1 cellular context compared by ENCODE assay signal in the genomic region with DNA sequence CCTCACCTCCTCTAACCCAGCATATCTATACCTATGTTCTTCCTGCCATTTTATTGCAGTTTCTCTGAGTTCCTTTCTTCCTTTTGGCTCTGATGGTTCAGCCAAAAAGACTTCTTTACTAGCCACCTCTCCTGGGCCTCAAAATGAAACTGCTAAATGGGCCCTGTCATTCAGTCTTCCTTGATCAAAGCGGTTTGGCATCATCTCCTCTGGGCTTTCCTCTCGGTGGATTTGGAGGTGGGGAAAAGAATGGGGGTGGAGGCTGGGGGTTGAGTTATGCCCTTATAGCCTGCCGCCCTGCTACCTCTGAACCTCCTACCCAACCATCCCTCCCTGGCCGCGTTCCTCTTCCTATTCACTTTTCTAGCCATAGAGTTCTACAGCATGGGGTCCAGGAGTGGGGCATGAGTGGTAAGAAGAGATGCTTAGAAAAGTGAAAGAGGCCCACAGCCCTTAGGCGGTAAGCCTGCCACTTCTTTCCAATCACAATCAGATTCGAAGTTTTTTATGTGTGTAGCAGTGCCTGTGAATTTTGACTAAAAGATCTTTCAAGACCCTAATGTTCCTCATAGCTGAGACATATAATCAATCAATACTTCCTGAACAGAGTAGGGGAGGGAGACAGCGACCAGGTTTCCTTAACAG.
TF ChIP-seq lines count a peak whose summit lies in the region.

No MANE protein-coding gene starts in this region.

TF ChIP-seq in HepG2, 621 proteins besides CTCF, POLR2A, EP300 and RAD21 (continues in another document):
- TF ChIP-seq RFX5 (IDR thresholded peaks at IDR 0.05; ENCODE audit: low read depth, low read length) (0 out of 2 replicates have a peak, but pooled peaks have one; percentile 6), PITX1 (CRISPR knock-in tag; IDR thresholded peaks at IDR 0.05) (0 out of 2 replicates have a peak, but pooled peaks have one; percentile 9), SMAD1 (CRISPR knock-in tag; IDR thresholded peaks at IDR 0.05; ENCODE audit: borderline replicate concordance, low read depth) (0 out of 2 replicates have a peak, but pooled peaks have one; percentile 7), ZNF772 (CRISPR knock-in tag; IDR thresholded peaks at IDR 0.05) (no peak), HDAC6 (IDR thresholded peaks at IDR 0.05; ENCODE audit: low read depth, low read length) (0 out of 2 replicates have a peak, but pooled peaks have one; percentile 79), SSRP1 (CRISPR knock-in tag; IDR thresholded peaks at IDR 0.05) (peak; percentile 99), FOXM1 (CRISPR knock-in tag; IDR thresholded peaks at IDR 0.05) (no peak), XBP1 (CRISPR knock-in tag; IDR thresholded peaks at IDR 0.05) (no peak), U2AF2 (IDR thresholded peaks at IDR 0.05; ENCODE audit: low read depth, low read length) (no peak), KMT2A (CRISPR knock-in tag; IDR thresholded peaks at IDR 0.05) (no peak), PAF1 (CRISPR knock-in tag; IDR thresholded peaks at IDR 0.05) (no peak), POLR2G (IDR thresholded peaks at IDR 0.05; ENCODE audit: low read depth, low read length) (peak; percentile 21; the same call in 1 of the 2 replicates), SAFB2 (CRISPR knock-in tag; IDR thresholded peaks at IDR 0.05; ENCODE audit: borderline replicate concordance, low read depth) (no peak), ZNF124 (CRISPR knock-in tag; IDR thresholded peaks at IDR 0.05) (0 out of 2 replicates have a peak, but pooled peaks have one; percentile 11), SMAD9 (CRISPR knock-in tag; IDR thresholded peaks at IDR 0.05) (0 out of 2 replicates have a peak, but pooled peaks have one; percentile 42), KLF13 (CRISPR knock-in tag; IDR thresholded peaks at IDR 0.05) (0 out of 2 replicates have a peak, but pooled peaks have one; percentile 17), RELA (CRISPR knock-in tag; IDR thresholded peaks at IDR 0.05) (no peak), POLR2AphosphoS2 (IDR thresholded peaks at IDR 0.05; ENCODE audit: low read depth, low read length) (peak; percentile 34), MEF2D (CRISPR knock-in tag; IDR thresholded peaks at IDR 0.05) (peak; percentile 60; the same call in 1 of the 2 replicates), MTA3 (CRISPR knock-in tag; IDR thresholded peaks at IDR 0.05) (no peak), HIVEP1 (CRISPR knock-in tag; IDR thresholded peaks at IDR 0.05) (no peak), RBM22 (optimal IDR thresholded peaks at IDR 0.05; ENCODE audit: low read length) (peak; percentile 77), ZNF337 (CRISPR knock-in tag; IDR thresholded peaks at IDR 0.05; ENCODE audit: borderline replicate concordance, low read depth) (peak; percentile 20; the same call in 1 of the 2 replicates)
- TF ChIP-seq, protein P1, sequence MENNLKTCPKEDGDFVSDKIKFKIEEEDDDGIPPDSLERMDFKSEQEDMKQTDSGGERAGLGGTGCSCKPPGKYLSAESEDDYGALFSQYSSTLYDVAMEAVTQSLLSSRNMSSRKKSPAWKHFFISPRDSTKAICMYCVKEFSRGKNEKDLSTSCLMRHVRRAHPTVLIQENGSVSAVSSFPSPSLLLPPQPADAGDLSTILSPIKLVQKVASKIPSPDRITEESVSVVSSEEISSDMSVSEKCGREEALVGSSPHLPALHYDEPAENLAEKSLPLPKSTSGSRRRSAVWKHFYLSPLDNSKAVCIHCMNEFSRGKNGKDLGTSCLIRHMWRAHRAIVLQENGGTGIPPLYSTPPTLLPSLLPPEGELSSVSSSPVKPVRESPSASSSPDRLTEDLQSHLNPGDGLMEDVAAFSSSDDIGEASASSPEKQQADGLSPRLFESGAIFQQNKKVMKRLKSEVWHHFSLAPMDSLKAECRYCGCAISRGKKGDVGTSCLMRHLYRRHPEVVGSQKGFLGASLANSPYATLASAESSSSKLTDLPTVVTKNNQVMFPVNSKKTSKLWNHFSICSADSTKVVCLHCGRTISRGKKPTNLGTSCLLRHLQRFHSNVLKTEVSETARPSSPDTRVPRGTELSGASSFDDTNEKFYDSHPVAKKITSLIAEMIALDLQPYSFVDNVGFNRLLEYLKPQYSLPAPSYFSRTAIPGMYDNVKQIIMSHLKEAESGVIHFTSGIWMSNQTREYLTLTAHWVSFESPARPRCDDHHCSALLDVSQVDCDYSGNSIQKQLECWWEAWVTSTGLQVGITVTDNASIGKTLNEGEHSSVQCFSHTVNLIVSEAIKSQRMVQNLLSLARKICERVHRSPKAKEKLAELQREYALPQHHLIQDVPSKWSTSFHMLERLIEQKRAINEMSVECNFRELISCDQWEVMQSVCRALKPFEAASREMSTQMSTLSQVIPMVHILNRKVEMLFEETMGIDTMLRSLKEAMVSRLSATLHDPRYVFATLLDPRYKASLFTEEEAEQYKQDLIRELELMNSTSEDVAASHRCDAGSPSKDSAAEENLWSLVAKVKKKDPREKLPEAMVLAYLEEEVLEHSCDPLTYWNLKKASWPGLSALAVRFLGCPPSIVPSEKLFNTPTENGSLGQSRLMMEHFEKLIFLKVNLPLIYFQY (CRISPR knock-in tag; IDR thresholded peaks at IDR 0.05; ENCODE audit: borderline replicate concordance), result peak; percentile 12; the same call in 1 of the 2 replicates
- TF ChIP-seq, protein P2, sequence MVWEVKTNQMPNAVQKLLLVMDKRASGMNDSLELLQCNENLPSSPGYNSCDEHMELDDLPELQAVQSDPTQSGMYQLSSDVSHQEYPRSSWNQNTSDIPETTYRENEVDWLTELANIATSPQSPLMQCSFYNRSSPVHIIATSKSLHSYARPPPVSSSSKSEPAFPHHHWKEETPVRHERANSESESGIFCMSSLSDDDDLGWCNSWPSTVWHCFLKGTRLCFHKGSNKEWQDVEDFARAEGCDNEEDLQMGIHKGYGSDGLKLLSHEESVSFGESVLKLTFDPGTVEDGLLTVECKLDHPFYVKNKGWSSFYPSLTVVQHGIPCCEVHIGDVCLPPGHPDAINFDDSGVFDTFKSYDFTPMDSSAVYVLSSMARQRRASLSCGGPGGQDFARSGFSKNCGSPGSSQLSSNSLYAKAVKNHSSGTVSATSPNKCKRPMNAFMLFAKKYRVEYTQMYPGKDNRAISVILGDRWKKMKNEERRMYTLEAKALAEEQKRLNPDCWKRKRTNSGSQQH (CRISPR knock-in tag; IDR thresholded peaks at IDR 0.05; ENCODE audit: low read depth), result peak; percentile 66; the same call in 1 of the 2 replicates
- TF ChIP-seq, protein P3, sequence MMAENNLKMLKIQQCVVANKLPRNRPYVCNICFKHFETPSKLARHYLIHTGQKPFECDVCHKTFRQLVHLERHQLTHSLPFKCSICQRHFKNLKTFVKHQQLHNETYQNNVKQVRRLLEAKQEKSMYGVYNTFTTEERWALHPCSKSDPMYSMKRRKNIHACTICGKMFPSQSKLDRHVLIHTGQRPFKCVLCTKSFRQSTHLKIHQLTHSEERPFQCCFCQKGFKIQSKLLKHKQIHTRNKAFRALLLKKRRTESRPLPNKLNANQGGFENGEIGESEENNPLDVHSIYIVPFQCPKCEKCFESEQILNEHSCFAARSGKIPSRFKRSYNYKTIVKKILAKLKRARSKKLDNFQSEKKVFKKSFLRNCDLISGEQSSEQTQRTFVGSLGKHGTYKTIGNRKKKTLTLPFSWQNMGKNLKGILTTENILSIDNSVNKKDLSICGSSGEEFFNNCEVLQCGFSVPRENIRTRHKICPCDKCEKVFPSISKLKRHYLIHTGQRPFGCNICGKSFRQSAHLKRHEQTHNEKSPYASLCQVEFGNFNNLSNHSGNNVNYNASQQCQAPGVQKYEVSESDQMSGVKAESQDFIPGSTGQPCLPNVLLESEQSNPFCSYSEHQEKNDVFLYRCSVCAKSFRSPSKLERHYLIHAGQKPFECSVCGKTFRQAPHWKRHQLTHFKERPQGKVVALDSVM (CRISPR knock-in tag; IDR thresholded peaks at IDR 0.05), result no peak
- TF ChIP-seq, protein P4, sequence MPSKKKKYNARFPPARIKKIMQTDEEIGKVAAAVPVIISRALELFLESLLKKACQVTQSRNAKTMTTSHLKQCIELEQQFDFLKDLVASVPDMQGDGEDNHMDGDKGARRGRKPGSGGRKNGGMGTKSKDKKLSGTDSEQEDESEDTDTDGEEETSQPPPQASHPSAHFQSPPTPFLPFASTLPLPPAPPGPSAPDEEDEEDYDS (CRISPR knock-in tag; IDR thresholded peaks at IDR 0.05), result 0 out of 2 replicates have a peak, but pooled peaks have one; percentile 29
- TF ChIP-seq, protein P5, sequence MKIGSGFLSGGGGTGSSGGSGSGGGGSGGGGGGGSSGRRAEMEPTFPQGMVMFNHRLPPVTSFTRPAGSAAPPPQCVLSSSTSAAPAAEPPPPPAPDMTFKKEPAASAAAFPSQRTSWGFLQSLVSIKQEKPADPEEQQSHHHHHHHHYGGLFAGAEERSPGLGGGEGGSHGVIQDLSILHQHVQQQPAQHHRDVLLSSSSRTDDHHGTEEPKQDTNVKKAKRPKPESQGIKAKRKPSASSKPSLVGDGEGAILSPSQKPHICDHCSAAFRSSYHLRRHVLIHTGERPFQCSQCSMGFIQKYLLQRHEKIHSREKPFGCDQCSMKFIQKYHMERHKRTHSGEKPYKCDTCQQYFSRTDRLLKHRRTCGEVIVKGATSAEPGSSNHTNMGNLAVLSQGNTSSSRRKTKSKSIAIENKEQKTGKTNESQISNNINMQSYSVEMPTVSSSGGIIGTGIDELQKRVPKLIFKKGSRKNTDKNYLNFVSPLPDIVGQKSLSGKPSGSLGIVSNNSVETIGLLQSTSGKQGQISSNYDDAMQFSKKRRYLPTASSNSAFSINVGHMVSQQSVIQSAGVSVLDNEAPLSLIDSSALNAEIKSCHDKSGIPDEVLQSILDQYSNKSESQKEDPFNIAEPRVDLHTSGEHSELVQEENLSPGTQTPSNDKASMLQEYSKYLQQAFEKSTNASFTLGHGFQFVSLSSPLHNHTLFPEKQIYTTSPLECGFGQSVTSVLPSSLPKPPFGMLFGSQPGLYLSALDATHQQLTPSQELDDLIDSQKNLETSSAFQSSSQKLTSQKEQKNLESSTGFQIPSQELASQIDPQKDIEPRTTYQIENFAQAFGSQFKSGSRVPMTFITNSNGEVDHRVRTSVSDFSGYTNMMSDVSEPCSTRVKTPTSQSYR (CRISPR knock-in tag; IDR thresholded peaks at IDR 0.05; ENCODE audit: borderline replicate concordance), result peak; percentile 29; the same call in 1 of the 2 replicates
- TF ChIP-seq, protein P6, sequence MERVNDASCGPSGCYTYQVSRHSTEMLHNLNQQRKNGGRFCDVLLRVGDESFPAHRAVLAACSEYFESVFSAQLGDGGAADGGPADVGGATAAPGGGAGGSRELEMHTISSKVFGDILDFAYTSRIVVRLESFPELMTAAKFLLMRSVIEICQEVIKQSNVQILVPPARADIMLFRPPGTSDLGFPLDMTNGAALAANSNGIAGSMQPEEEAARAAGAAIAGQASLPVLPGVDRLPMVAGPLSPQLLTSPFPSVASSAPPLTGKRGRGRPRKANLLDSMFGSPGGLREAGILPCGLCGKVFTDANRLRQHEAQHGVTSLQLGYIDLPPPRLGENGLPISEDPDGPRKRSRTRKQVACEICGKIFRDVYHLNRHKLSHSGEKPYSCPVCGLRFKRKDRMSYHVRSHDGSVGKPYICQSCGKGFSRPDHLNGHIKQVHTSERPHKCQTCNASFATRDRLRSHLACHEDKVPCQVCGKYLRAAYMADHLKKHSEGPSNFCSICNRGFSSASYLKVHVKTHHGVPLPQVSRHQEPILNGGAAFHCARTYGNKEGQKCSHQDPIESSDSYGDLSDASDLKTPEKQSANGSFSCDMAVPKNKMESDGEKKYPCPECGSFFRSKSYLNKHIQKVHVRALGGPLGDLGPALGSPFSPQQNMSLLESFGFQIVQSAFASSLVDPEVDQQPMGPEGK (CRISPR knock-in tag; IDR thresholded peaks at IDR 0.05), result peak; percentile 8; the same call in 1 of the 2 replicates
- TF ChIP-seq, protein P7, sequence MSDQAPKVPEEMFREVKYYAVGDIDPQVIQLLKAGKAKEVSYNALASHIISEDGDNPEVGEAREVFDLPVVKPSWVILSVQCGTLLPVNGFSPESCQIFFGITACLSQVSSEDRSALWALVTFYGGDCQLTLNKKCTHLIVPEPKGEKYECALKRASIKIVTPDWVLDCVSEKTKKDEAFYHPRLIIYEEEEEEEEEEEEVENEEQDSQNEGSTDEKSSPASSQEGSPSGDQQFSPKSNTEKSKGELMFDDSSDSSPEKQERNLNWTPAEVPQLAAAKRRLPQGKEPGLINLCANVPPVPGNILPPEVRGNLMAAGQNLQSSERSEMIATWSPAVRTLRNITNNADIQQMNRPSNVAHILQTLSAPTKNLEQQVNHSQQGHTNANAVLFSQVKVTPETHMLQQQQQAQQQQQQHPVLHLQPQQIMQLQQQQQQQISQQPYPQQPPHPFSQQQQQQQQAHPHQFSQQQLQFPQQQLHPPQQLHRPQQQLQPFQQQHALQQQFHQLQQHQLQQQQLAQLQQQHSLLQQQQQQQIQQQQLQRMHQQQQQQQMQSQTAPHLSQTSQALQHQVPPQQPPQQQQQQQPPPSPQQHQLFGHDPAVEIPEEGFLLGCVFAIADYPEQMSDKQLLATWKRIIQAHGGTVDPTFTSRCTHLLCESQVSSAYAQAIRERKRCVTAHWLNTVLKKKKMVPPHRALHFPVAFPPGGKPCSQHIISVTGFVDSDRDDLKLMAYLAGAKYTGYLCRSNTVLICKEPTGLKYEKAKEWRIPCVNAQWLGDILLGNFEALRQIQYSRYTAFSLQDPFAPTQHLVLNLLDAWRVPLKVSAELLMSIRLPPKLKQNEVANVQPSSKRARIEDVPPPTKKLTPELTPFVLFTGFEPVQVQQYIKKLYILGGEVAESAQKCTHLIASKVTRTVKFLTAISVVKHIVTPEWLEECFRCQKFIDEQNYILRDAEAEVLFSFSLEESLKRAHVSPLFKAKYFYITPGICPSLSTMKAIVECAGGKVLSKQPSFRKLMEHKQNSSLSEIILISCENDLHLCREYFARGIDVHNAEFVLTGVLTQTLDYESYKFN (CRISPR knock-in tag; conservative IDR thresholded peaks at IDR 0.05), result no peak; the same call in 1 of the 2 replicates
- TF ChIP-seq, protein P8, sequence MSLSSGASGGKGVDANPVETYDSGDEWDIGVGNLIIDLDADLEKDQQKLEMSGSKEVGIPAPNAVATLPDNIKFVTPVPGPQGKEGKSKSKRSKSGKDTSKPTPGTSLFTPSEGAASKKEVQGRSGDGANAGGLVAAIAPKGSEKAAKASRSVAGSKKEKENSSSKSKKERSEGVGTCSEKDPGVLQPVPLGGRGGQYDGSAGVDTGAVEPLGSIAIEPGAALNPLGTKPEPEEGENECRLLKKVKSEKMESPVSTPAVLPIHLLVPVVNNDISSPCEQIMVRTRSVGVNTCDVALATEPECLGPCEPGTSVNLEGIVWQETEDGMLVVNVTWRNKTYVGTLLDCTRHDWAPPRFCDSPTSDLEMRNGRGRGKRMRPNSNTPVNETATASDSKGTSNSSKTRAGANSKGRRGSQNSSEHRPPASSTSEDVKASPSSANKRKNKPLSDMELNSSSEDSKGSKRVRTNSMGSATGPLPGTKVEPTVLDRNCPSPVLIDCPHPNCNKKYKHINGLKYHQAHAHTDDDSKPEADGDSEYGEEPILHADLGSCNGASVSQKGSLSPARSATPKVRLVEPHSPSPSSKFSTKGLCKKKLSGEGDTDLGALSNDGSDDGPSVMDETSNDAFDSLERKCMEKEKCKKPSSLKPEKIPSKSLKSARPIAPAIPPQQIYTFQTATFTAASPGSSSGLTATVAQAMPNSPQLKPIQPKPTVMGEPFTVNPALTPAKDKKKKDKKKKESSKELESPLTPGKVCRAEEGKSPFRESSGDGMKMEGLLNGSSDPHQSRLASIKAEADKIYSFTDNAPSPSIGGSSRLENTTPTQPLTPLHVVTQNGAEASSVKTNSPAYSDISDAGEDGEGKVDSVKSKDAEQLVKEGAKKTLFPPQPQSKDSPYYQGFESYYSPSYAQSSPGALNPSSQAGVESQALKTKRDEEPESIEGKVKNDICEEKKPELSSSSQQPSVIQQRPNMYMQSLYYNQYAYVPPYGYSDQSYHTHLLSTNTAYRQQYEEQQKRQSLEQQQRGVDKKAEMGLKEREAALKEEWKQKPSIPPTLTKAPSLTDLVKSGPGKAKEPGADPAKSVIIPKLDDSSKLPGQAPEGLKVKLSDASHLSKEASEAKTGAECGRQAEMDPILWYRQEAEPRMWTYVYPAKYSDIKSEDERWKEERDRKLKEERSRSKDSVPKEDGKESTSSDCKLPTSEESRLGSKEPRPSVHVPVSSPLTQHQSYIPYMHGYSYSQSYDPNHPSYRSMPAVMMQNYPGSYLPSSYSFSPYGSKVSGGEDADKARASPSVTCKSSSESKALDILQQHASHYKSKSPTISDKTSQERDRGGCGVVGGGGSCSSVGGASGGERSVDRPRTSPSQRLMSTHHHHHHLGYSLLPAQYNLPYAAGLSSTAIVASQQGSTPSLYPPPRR (CRISPR knock-in tag; IDR thresholded peaks at IDR 0.05; ENCODE audit: borderline replicate concordance), result 0 out of 2 replicates have a peak, but pooled peaks have one; percentile 3
